In genomic region chr2:27736031-27736889, GRCh38 we compare ENCODE assay signal across 10 cellular contexts. TPM values are rescaled to one million over a fixed set of nuclear protein-coding genes. Genes with fewer than 3 reads are reported as not detected.
DNase-seq lines count a peak whose midpoint lies in the region; ATAC-seq and TF ChIP-seq lines count a peak whose summit lies in the region.
"Had no signal": no experiment of that assay in that cellular context is flagged by ENCODE, and none has a peak within 500 bp of the region (broad histone marks: within the 10 kb centered on the region; RNA-seq: fewer than 3 reads in every experiment).

No MANE protein-coding gene starts in this region.

- H3K9me3 Mint-ChIP-seq in activated T-cell treated with anti-CD3 and anti-CD28 coated beads, Interleukin-2, amount 50 U/mL, for 24 hours, result no peaks in the 10 kb centered on the region
- H3K9me3 Mint-ChIP-seq in HFFc6, result no peaks in the 10 kb centered on the region

- H3K27me3 Mint-ChIP-seq in activated T-cell treated with anti-CD3 and anti-CD28 coated beads, Interleukin-2, amount 50 U/mL, for 24 hours, result no peaks in the 10 kb centered on the region
- H3K27me3 Mint-ChIP-seq in HFFc6 (ENCODE audit: insufficient read depth), result no peaks in the 10 kb centered on the region; the same call in 1 of the 2 replicates

- peak; percentile 29 for DNase-seq in activated T-cell treated with anti-CD3 and anti-CD28 coated beads, Interleukin-2, amount 50 U/mL, for 24 hours
- DNase-seq in activated T-cell treated with anti-CD3 and anti-CD28 coated beads, Interleukin-2, amount 50 U/mL, for 48 hours, result no peak
- no peak for DNase-seq in colonic mucosa
- DNase-seq in mesenteric fat pad (ENCODE audit: low spot score), result peak; percentile 59
- no peak for DNase-seq in thoracic aorta (ENCODE audit: low spot score)
- DNase-seq in activated gamma-delta T cell treated with Interleukin-2 at 50 U/mL for 16 hours, result no peak
- no peak for DNase-seq in HFFc6
- no peak for DNase-seq in HuH-7.5 (ENCODE audit: low spot score)
- DNase-seq: T1000 had no signal

- peak overlapping the region in 1 of 2 donors; percentile 46 for H3K9ac ChIP-seq in colonic mucosa (ENCODE audit: low read depth in 2 of 2, low read length in 2 of 2)

- H3K36me3 ChIP-seq in colonic mucosa (no peaks in the 10 kb centered on the region), thoracic aorta (no peaks in the 10 kb centered on the region)

- intact Hi-C loops in colonic mucosa (cut with DNase I), result no loop called here

- ATAC-seq in thoracic aorta (ENCODE audit: insufficient number of reproducible peaks, low FRiP score, low read depth), result no peak

- H3K4me1 ChIP-seq in colonic mucosa (peaks cover 7% of the 10 kb centered on the region), thoracic aorta (ENCODE audit: control insufficient read depth in 1 of 2, low read depth in 2 of 2) (peaks cover 15 to 33% of the 10 kb centered on the region in 2 donors)

- TF ChIP-seq CTCF in colonic mucosa (IDR thresholded peaks at IDR 0.05) (no peak), thoracic aorta (IDR thresholded peaks at IDR 0.05) (no peak), HFFc6 (IDR thresholded peaks at IDR 0.05) (no peak)

- peak overlapping the region; percentile 66 for H3K27ac ChIP-seq in colonic mucosa
- H3K27ac ChIP-seq in thoracic aorta, result peak overlapping the region; percentile 84 to 91

- H3K4me1 Mint-ChIP-seq in activated T-cell treated with anti-CD3 and anti-CD28 coated beads, Interleukin-2, amount 50 U/mL, for 24 hours (ENCODE audit: low read depth), result peaks cover 25% of the 10 kb centered on the region
- H3K4me1 Mint-ChIP-seq in HFFc6 (ENCODE audit: low read depth), result peaks cover 37% of the 10 kb centered on the region

- H3K4me3 Mint-ChIP-seq in activated T-cell treated with anti-CD3 and anti-CD28 coated beads, Interleukin-2, amount 50 U/mL, for 24 hours, result no peak overlapping the region
- no peak overlapping the region for H3K4me3 Mint-ChIP-seq in HFFc6

- peak overlapping the region; percentile 81 for H3K27ac Mint-ChIP-seq in activated T-cell treated with anti-CD3 and anti-CD28 coated beads, Interleukin-2, amount 50 U/mL, for 24 hours
- H3K27ac Mint-ChIP-seq in HFFc6, result no peak overlapping the region

- peak overlapping the region; percentile 28 for H3K4me3 ChIP-seq in colonic mucosa
- peak overlapping the region; percentile 71 for H3K4me3 ChIP-seq in thoracic aorta
- H3K4me3 ChIP-seq: mucosa of descending colon had no signal

- no peaks in the 10 kb centered on the region for H3K36me3 Mint-ChIP-seq in activated T-cell treated with anti-CD3 and anti-CD28 coated beads, Interleukin-2, amount 50 U/mL, for 24 hours (ENCODE audit: low read depth)
- no peaks in the 10 kb centered on the region for H3K36me3 Mint-ChIP-seq in HFFc6 (ENCODE audit: low read depth)

- H3K27me3 ChIP-seq in colonic mucosa (no peaks in the 10 kb centered on the region), thoracic aorta (replicated peaks; ENCODE audit: insufficient read depth) (no peaks in the 10 kb centered on the region)

- no peaks in the 10 kb centered on the region for H3K9me3 ChIP-seq in colonic mucosa
- no peaks in the 10 kb centered on the region for H3K9me3 ChIP-seq in thoracic aorta
- H3K9me3 ChIP-seq: mucosa of descending colon had no signal

RNA-seq across cellular contexts. Expression of gene MRPL33, which starts 35.3 kb away (rescaled TPM):
- total RNA-seq in colonic mucosa, result 10 to 100 TPM; 56.5 to 63.7 TPM
- total RNA-seq in mesenteric fat pad, result 71.1 TPM
- total RNA-seq in thoracic aorta, result 100 to 1,000 TPM in 1 of 2 donors, 10 to 100 TPM in 1; 99.5 to 118 TPM
- 100 to 1,000 TPM; 106 to 151 (median 128) TPM for total RNA-seq in HFFc6 (2021; fragmentation: NEBNext Ultra II Directional; extraction: Animal tissue kit (Norgen Biotek cat#: 25700))

Comparison
In these comparisons a context has a peak if more than half of its experiments do, and no peak if none do; other contexts are left out.
1. DNase-seq: peak in activated T-cell treated with anti-CD3 and anti-CD28 coated beads, Interleukin-2, amount 50 U/mL, for 24 hours (single experiment) and mesenteric fat pad (single experiment); none in activated T-cell treated with anti-CD3 and anti-CD28 coated beads, Interleukin-2, amount 50 U/mL, for 48 hours (0 of 2), colonic mucosa (single experiment), thoracic aorta (single experiment), activated gamma-delta T cell treated with Interleukin-2 at 50 U/mL for 16 hours (single experiment), HFFc6 (single experiment) and HuH-7.5 (single experiment).